8 cellular contexts compared by ENCODE assay signal in the genomic region with DNA sequence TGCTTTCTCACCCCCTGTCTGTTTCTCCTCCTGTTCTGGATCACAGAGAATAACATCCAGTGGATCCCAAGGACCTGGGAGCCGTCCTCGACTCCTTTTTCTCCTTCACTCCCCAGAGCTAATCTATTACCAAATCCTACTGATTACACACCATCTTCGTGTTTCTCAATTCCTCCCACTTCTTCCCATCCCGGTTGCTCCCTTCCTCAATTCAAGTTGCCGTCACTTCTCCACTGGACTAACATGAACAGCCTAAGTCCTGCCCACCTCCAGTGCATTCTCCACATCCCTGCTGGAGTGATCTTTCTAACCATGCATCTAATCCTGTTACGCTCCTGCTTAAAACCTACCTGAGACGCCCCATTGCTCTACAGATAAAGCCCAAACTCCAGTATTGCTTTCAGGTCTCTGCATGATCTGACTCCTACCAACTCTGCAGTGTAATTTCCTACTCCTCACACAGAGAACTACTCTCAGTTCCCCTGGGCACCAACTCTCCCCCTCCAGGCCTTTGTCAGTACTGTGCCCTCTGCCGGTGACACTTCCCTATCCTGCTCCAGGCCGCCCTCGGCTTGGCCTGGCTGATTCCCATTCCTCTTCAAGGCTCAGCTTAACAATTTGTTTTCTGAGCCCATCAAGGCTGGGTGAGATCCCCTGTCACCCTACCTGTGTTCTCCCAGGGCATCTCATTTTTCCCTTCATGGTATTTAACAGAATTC. TPM values are rescaled to one million over a fixed set of nuclear protein-coding genes. Genes with fewer than 3 reads are reported as not detected.
DNase-seq lines count a peak whose midpoint lies in the region; FAIRE-seq and TF ChIP-seq lines count a peak whose summit lies in the region.

No MANE protein-coding gene starts in this region.

- peak; percentile 33 for TF ChIP-seq CTCF in astrocyte of the cerebellum (IDR thresholded peaks at IDR 0.05; ENCODE audit: low read depth, low read length, missing control alignments)

- peak; percentile 79 for FAIRE-seq in GM12891 (lab: Jason Lieb, UNC)

- no peak overlapping the region for H3K4me3 ChIP-seq in HAP-1
- H3K4me3 ChIP-seq in astrocyte of the cerebellum (ENCODE audit: low read depth, low read length), result no peak overlapping the region

- DNase-seq in GM12891 (ENCODE audit: insufficient read length, low spot score), result peak; percentile 45
- DNase-seq in HAP-1 (ENCODE audit: low spot score in 2 of 2), result peak; percentile 11 to 55
- DNase-seq in NAMALWA (ENCODE audit: low spot score), result peak; percentile 48
- no peak for DNase-seq in astrocyte of the cerebellum (ENCODE audit: low read depth)
- peak; percentile 35 for DNase-seq in kidney tubule cell (ENCODE audit: low spot score)
- DNase-seq in HCEC 1CT, result no peak
- no peak for DNase-seq in activated CD4-positive, CD25-positive, alpha-beta regulatory T cell treated with anti-CD3 and anti-CD28 coated beads, Interleukin-2, amount 50 U/mL, for 72 hours
- no peak for DNase-seq in NCI-H1105 (lab: John Stamatoyannopoulos, UW)

- H3K36me3 ChIP-seq in HAP-1 (replicated peaks), result no peaks in the 10 kb centered on the region

- TF ChIP-seq POLR2A in GM12891 (IDR thresholded peaks at IDR 0.05; ENCODE audit: low read depth, low read length), result no peak

- H3K27me3 ChIP-seq in HAP-1 (ENCODE audit: low read depth), result no peaks in the 10 kb centered on the region

- no peaks in the 10 kb centered on the region for H3K4me1 ChIP-seq in HAP-1

- H3K9me3 ChIP-seq in HAP-1, result no peaks in the 10 kb centered on the region

- in situ Hi-C loops in HAP-1 (cut with MboI; ENCODE audit: low sequenced_read_pairs), result no loop called here
- in situ Hi-C loops in astrocyte of the cerebellum (cut with HindIII; ENCODE audit: low sequenced_read_pairs), result no loop called here

TF ChIP-seq in GM12891, 5 proteins besides CTCF, POLR2A, EP300 and RAD21:
- peak; percentile 75 for TF ChIP-seq SPI1 (IDR thresholded peaks at IDR 0.05; ENCODE audit: low read depth, low read length)
- TF ChIP-seq PAX5 (IDR thresholded peaks at IDR 0.05; ENCODE audit: insufficient read depth, low read length, severe bottlenecking), result no peak

RNA-seq across cellular contexts. Expression of a gene that starts 2.4 kb away (rescaled TPM):
- not detected for polyA plus RNA-seq in GM12891 (2012; ENCODE audit: low read depth, missing spikeins)

RNA-seq across cellular contexts. Expression of a gene that starts 26.9 kb away (rescaled TPM):
- polyA plus RNA-seq in GM12891 (2012; ENCODE audit: low read depth, missing spikeins), result not detected

RNA-seq across cellular contexts. Expression of a gene that starts 33.4 kb away (rescaled TPM):
- not detected for polyA plus RNA-seq in GM12891 (2012; ENCODE audit: low read depth, missing spikeins)

RNA-seq across cellular contexts. Expression of a gene that starts 48.3 kb away (rescaled TPM):
- 6.1 TPM for polyA plus RNA-seq in GM12891 (2012; ENCODE audit: low read depth, missing spikeins)

Comparison
In these comparisons a context has a peak if more than half of its experiments do, and no peak if none do; other contexts are left out.
1. DNase-seq: peak in GM12891 (single experiment), HAP-1 (2 of 2), NAMALWA (single experiment) and kidney tubule cell (single experiment); none in astrocyte of the cerebellum (single experiment), HCEC 1CT (single experiment), activated CD4-positive, CD25-positive, alpha-beta regulatory T cell treated with anti-CD3 and anti-CD28 coated beads, Interleukin-2, amount 50 U/mL, for 72 hours (single experiment) and NCI-H1105 (single experiment).